In genomic region chr9:128370752-128371621, GRCh38 we compare ENCODE assay signal across 8 cellular contexts. TPM values are rescaled to one million over a fixed set of nuclear protein-coding genes. Genes with fewer than 3 reads are reported as not detected.
DNase-seq lines count a peak whose midpoint lies in the region; ATAC-seq and TF ChIP-seq lines count a peak whose summit lies in the region.

Gene URM1, plus strand, starts transcription at chr9:128371374. Its CDS starts 7 bp downstream, at chr9:128371381.

- H3K4me1 ChIP-seq in aorta (ENCODE audit: control insufficient read depth in 1 of 2, insufficient read depth in 2 of 2, low read length in 2 of 2): no peaks in the 10 kb centered on the region

- H3K4me3 ChIP-seq in astrocyte of the cerebellum (ENCODE audit: low read depth, low read length) (peak within 1 kb of the TSS; percentile 90), aorta (ENCODE audit: low read length in 2 of 2) (peak within 1 kb of the TSS; percentile 80 to 92)

- in situ Hi-C loops in astrocyte of the cerebellum (cut with HindIII; ENCODE audit: low sequenced_read_pairs): no loop called here

- no peaks in the 10 kb centered on the region for H3K27me3 ChIP-seq in aorta (ENCODE audit: control insufficient read depth in 1 of 2, insufficient read depth in 2 of 2, low read length in 1 of 2)

- WGBS in aorta, 2 donors: 0% methylated on average over 53 to 55 of the region's 55 CpGs

- TF ChIP-seq CTCF in astrocyte of the cerebellum (IDR thresholded peaks at IDR 0.05; ENCODE audit: low read depth, low read length, missing control alignments): peak; percentile 9

- intact Hi-C loops in aorta (cut with DNase I): no loop called here

- no peaks in the 10 kb centered on the region for H3K9me3 ChIP-seq in aorta (ENCODE audit: control insufficient read depth, low read length)

- H3K27ac ChIP-seq in aorta (ENCODE audit: low read depth in 1 of 2, low read length in 2 of 2): peak within 1 kb of the TSS; percentile 36 to 81

- ATAC-seq in GM18508 (IDR thresholded peaks at IDR 0.05; ENCODE audit: insufficient read depth, unreplicated experiment) (peak; percentile 56), HG03025 (IDR thresholded peaks at IDR 0.05; ENCODE audit: low FRiP score, unreplicated experiment) (peak; percentile 89), aorta (ENCODE audit: low FRiP score) (peak; percentile 97)

- no peaks in the 10 kb centered on the region for H3K36me3 ChIP-seq in aorta (ENCODE audit: control insufficient read depth in 1 of 2, insufficient read depth in 2 of 2, low read length in 1 of 2)

- DNase-seq in NCI-H2081 (lab: John Stamatoyannopoulos, UW) (peak; percentile 91 to 96), T-helper 9 cell (peak; percentile 93), astrocyte of the cerebellum (ENCODE audit: low read depth) (peak; percentile 90), hepatic stellate cell (ENCODE audit: low spot score) (peak; percentile 98), renal cortical epithelial cell (ENCODE audit: low read depth) (peak; percentile 92), aorta (peak; percentile 98 to 99)

RNA-seq across cellular contexts. Expression of gene URM1, which starts in this region (rescaled TPM):
- total RNA-seq in renal cortical epithelial cell (21.9 and 43.7 TPM in 2 replicates), aorta (10 to 100 TPM; 34.0 to 37.8 TPM)
- polyA plus RNA-seq in aorta: 10 to 100 TPM; 24.7 to 45.5 TPM

Comparison
In these comparisons a context has a peak if more than half of its experiments do, and no peak if none do; other contexts are left out.
1. Peak in every context shown above with its lines: DNase-seq, ATAC-seq, H3K4me3 ChIP-seq and H3K27ac ChIP-seq.